Comparison of ENCODE assay signal across 11 cellular contexts in genomic region chr10:44968101-44968886, GRCh38. TPM values are rescaled to one million over a fixed set of nuclear protein-coding genes. Genes with fewer than 3 reads are reported as not detected.
DNase-seq lines count a peak whose midpoint lies in the region; ATAC-seq and TF ChIP-seq lines count a peak whose summit lies in the region.
"Had no signal": no experiment of that assay in that cellular context is flagged by ENCODE, and none has a peak within 500 bp of the region (broad histone marks: within the 10 kb centered on the region; RNA-seq: fewer than 3 reads in every experiment).

No MANE protein-coding gene starts in this region.

- peak overlapping the region; percentile 67 for H3K27ac Mint-ChIP-seq in activated CD4-positive, alpha-beta memory T cell treated with anti-CD3 and anti-CD28 coated beads, Interleukin-2, amount 10 ng/mL, durations not matched to agents 7 days and 5 days
- H3K27ac Mint-ChIP-seq: activated naive CD8-positive, alpha-beta T cell had no signal

- CTCF ChIA-PET in activated CD4-positive, alpha-beta memory T cell treated with anti-CD3 and anti-CD28 coated beads, Interleukin-2, amount 10 ng/mL, durations not matched to agents 7 days and 5 days (lab: Charles Lee): interaction anchor here (1.1 to 1.9 kb wide), 3 partner anchors 28 to 104 kb away, joined by 3 to 5 read pairs (median 4); no protein-coding TSS in a partner anchor

- H3K9me3 ChIP-seq in right atrium auricular region: no peaks in the 10 kb centered on the region
- H3K9me3 ChIP-seq in effector memory CD4-positive, alpha-beta T cell (ENCODE audit: control insufficient read depth, low read length): no peaks in the 10 kb centered on the region

- in situ Hi-C loops in KBM-7 (cut with MboI; ENCODE audit: low pct_unique_long_range_greater_than_20kb, low sequenced_read_pairs): no loop called here

- peaks cover 24% of the 10 kb centered on the region for H3K4me1 Mint-ChIP-seq in activated CD4-positive, alpha-beta memory T cell treated with anti-CD3 and anti-CD28 coated beads, Interleukin-2, amount 10 ng/mL, durations not matched to agents 7 days and 5 days

- peak overlapping the region; percentile 94 to 96 for H3K27ac ChIP-seq in right atrium auricular region
- no peak overlapping the region for H3K27ac ChIP-seq in effector memory CD4-positive, alpha-beta T cell (ENCODE audit: insufficient read depth, low read length, poor library complexity, severe bottlenecking)

- no peak overlapping the region for H3K4me3 ChIP-seq in right atrium auricular region
- no peak overlapping the region for H3K4me3 ChIP-seq in effector memory CD4-positive, alpha-beta T cell (ENCODE audit: insufficient read depth, low read depth, low read length, poor library complexity, severe bottlenecking)

- H3K36me3 ChIP-seq in right atrium auricular region: peaks cover 28% of the 10 kb centered on the region
- H3K36me3 ChIP-seq in effector memory CD4-positive, alpha-beta T cell (ENCODE audit: control insufficient read depth, insufficient read depth, low read length): no peaks in the 10 kb centered on the region

- no peaks in the 10 kb centered on the region for H3K9me3 Mint-ChIP-seq in activated CD4-positive, alpha-beta memory T cell treated with anti-CD3 and anti-CD28 coated beads, Interleukin-2, amount 10 ng/mL, durations not matched to agents 7 days and 5 days

- no peaks in the 10 kb centered on the region for H3K27me3 ChIP-seq in right atrium auricular region
- H3K27me3 ChIP-seq in effector memory CD4-positive, alpha-beta T cell (replicated peaks; ENCODE audit: control insufficient read depth, insufficient read depth, low read length, poor library complexity, severe bottlenecking): no peaks in the 10 kb centered on the region

- TF ChIP-seq CTCF in right atrium auricular region (IDR thresholded peaks at IDR 0.05): no peak

- H3K36me3 Mint-ChIP-seq in activated CD4-positive, alpha-beta memory T cell treated with anti-CD3 and anti-CD28 coated beads, Interleukin-2, amount 10 ng/mL, durations not matched to agents 7 days and 5 days (ENCODE audit: low read depth): no peaks in the 10 kb centered on the region
- H3K36me3 Mint-ChIP-seq: activated naive CD8-positive, alpha-beta T cell had no signal

- H3K4me3 Mint-ChIP-seq in activated CD4-positive, alpha-beta memory T cell treated with anti-CD3 and anti-CD28 coated beads, Interleukin-2, amount 10 ng/mL, durations not matched to agents 7 days and 5 days: no peak overlapping the region
- H3K4me3 Mint-ChIP-seq: activated naive CD8-positive, alpha-beta T cell had no signal

- DNase-seq in KBM-7 (peak; percentile 90), right atrium auricular region (ENCODE audit: low spot score) (peak; percentile 89), hepatic stellate cell (ENCODE audit: low spot score) (no peak)
- DNase-seq in activated CD4-positive, alpha-beta memory T cell treated with anti-CD3 and anti-CD28 coated beads, Interleukin-2, amount 10 ng/mL, durations not matched to agents 7 days and 5 days: peak; percentile 33
- peak; percentile 43 for DNase-seq in stimulated activated naive CD8-positive, alpha-beta T cell treated with anti-CD3 and anti-CD28 coated beads, Interleukin-15, Interleukin-2, amounts not matched to agents 100 U/mL and 50 U/mL, for 24 hours
- no peak for DNase-seq in activated CD8-positive, alpha-beta memory T cell treated with anti-CD3 and anti-CD28 coated beads for 24 hours
- no peak for DNase-seq in effector memory CD4-positive, alpha-beta T cell
- DNase-seq: NCI-H1694 treated with DMSO at 0.1 percent for 48 hours had no signal

- H3K4me1 ChIP-seq in right atrium auricular region: peaks cover 0 to 90% of the 10 kb centered on the region in 2 donors
- no peaks in the 10 kb centered on the region for H3K4me1 ChIP-seq in effector memory CD4-positive, alpha-beta T cell (ENCODE audit: control insufficient read depth, insufficient read depth, low read length, poor library complexity, severe bottlenecking)

- POLR2A ChIA-PET in activated CD4-positive, alpha-beta memory T cell treated with anti-CD3 and anti-CD28 coated beads, Interleukin-2, amount 10 ng/mL, durations not matched to agents 7 days and 5 days (lab: Charles Lee): interaction anchor here (0.9 to 1.0 kb wide), 2 partner anchors 9 to 14 kb away, joined by 3 to 4 read pairs; partner anchors contain the start of gene RASSF4

- no peaks in the 10 kb centered on the region for H3K27me3 Mint-ChIP-seq in activated CD4-positive, alpha-beta memory T cell treated with anti-CD3 and anti-CD28 coated beads, Interleukin-2, amount 10 ng/mL, durations not matched to agents 7 days and 5 days
- H3K27me3 Mint-ChIP-seq: activated naive CD8-positive, alpha-beta T cell had no signal

- peak; percentile 64 for ATAC-seq in stimulated activated naive CD8-positive, alpha-beta T cell treated with anti-CD3 and anti-CD28 coated beads, Interleukin-15, Interleukin-2, amounts not matched to agents 100 U/mL and 50 U/mL, for 24 hours
- no peak for ATAC-seq in GM19467 (IDR thresholded peaks at IDR 0.05; ENCODE audit: unreplicated experiment)

RNA-seq across cellular contexts. Expression of gene RASSF4, which starts 8.7 kb away (rescaled TPM):
- total RNA-seq in activated CD4-positive, alpha-beta memory T cell treated with anti-CD3 and anti-CD28 coated beads, Interleukin-2, amount 10 ng/mL, durations not matched to agents 7 days and 5 days: 1 to 10 TPM in 1 of 2 experiments, under 1 TPM in 1; 0.50 to 1.2 TPM
- 10 to 100 TPM; 43.3 to 43.4 TPM for total RNA-seq in right atrium auricular region

RNA-seq across cellular contexts. Expression of gene DEPP1, which starts 10.3 kb away (rescaled TPM):
- total RNA-seq in activated CD4-positive, alpha-beta memory T cell treated with anti-CD3 and anti-CD28 coated beads, Interleukin-2, amount 10 ng/mL, durations not matched to agents 7 days and 5 days: 1 to 10 TPM; 1.2 to 1.9 TPM
- 100 to 1,000 TPM in 1 of 2 donors, 10 to 100 TPM in 1; 68.8 to 143 TPM for total RNA-seq in right atrium auricular region

RNA-seq across cellular contexts. Expression of gene ZNF22, which starts 32.4 kb away (rescaled TPM):
- 10 to 100 TPM; 22.9 to 24.7 TPM for total RNA-seq in activated CD4-positive, alpha-beta memory T cell treated with anti-CD3 and anti-CD28 coated beads, Interleukin-2, amount 10 ng/mL, durations not matched to agents 7 days and 5 days
- 10 to 100 TPM; 19.3 to 20.5 TPM for total RNA-seq in right atrium auricular region

RNA-seq across cellular contexts. Expression of gene TMEM72, which starts 57.2 kb away (rescaled TPM):
- total RNA-seq in activated CD4-positive, alpha-beta memory T cell treated with anti-CD3 and anti-CD28 coated beads, Interleukin-2, amount 10 ng/mL, durations not matched to agents 7 days and 5 days: not detected
- total RNA-seq in right atrium auricular region: under 1 TPM in 1 of 2 donors, not detected in 1; 0.15 TPM
- total RNA-seq: mononuclear cell had no signal

Comparison
In these comparisons a context has a peak if more than half of its experiments do, and no peak if none do; other contexts are left out.
1. DNase-seq: peak in KBM-7 (single experiment), activated CD4-positive, alpha-beta memory T cell treated with anti-CD3 and anti-CD28 coated beads, Interleukin-2, amount 10 ng/mL, durations not matched to agents 7 days and 5 days (single experiment), right atrium auricular region (single experiment) and stimulated activated naive CD8-positive, alpha-beta T cell treated with anti-CD3 and anti-CD28 coated beads, Interleukin-15, Interleukin-2, amounts not matched to agents 100 U/mL and 50 U/mL, for 24 hours (single experiment); none in activated CD8-positive, alpha-beta memory T cell treated with anti-CD3 and anti-CD28 coated beads for 24 hours (single experiment), hepatic stellate cell (single experiment) and effector memory CD4-positive, alpha-beta T cell (0 of 3).
2. RNA of gene RASSF4, which starts 8.7 kb away (total RNA-seq): 43.3 to 43.4 TPM in right atrium auricular region; 0.50 to 1.2 TPM in activated CD4-positive, alpha-beta memory T cell treated with anti-CD3 and anti-CD28 coated beads, Interleukin-2, amount 10 ng/mL, durations not matched to agents 7 days and 5 days; every median in the first group is over 10 times any median in the second.
3. RNA of gene DEPP1, which starts 10.3 kb away (total RNA-seq): 68.8 to 143 TPM in right atrium auricular region; 1.2 to 1.9 TPM in activated CD4-positive, alpha-beta memory T cell treated with anti-CD3 and anti-CD28 coated beads, Interleukin-2, amount 10 ng/mL, durations not matched to agents 7 days and 5 days; every median in the first group is over 10 times any median in the second.